Comparison of ENCODE assay signal across 1 cellular context in the genomic region with DNA sequence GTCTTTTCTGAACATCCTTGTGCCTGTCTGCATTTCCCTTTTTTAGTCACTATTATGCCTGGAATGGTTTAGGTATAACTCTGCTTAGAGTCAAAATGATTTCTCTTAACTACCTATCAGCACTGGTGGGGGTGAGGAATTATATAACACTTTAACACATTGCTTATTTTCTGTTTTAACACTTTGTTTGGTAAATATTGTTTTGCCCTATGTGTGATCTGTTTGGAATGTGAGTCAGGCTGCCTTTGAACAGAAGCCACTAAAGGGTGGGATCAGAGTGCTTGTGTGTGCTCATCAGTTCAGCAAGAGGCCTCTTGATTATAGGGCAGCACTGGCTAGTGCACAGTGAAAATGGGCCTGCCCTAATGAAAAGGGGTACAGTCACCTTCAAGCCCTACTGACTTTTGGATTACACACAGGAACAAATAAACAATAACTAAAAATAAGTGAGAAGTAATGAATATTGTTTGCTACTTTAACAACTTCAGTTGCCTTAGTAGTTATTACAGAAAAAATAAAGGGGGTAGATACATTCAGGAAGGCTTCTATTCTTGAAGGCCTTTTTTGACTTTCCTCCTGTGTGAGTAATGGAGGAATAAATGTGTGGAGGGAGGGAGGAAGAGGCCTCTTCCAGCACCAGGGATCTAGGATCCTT.
TF ChIP-seq lines count a peak whose summit lies in the region.

No MANE protein-coding gene starts in this region.

TF ChIP-seq in HepG2, 621 proteins besides CTCF, POLR2A, EP300 and RAD21 (continued from another document and continues in another):
- TF ChIP-seq NFYB (CRISPR knock-in tag; IDR thresholded peaks at IDR 0.05) (0 out of 2 replicates have a peak, but pooled peaks have one; percentile 11), ZNF235 (CRISPR knock-in tag; IDR thresholded peaks at IDR 0.05; ENCODE audit: borderline replicate concordance) (no peak), ZNF543 (CRISPR knock-in tag; IDR thresholded peaks at IDR 0.05) (no peak), ATF2 (CRISPR knock-in tag; IDR thresholded peaks at IDR 0.05) (peak; percentile 77; the same call in 1 of the 2 replicates), ZSCAN25 (CRISPR knock-in tag; IDR thresholded peaks at IDR 0.05) (no peak), SKI (IDR thresholded peaks at IDR 0.05; ENCODE audit: partially characterized antibody) (no peak), YY1 (IDR thresholded peaks at IDR 0.05; ENCODE audit: insufficient read depth, insufficient replicate concordance, low read depth, low read length) (no peak), CCDC6 (CRISPR knock-in tag; IDR thresholded peaks at IDR 0.05) (peak; percentile 76; the same call in 1 of the 2 replicates), FOXJ3 (CRISPR knock-in tag; IDR thresholded peaks at IDR 0.05; ENCODE audit: borderline replicate concordance) (peak; percentile 56; the same call in 1 of the 2 replicates), FOXM1 (CRISPR knock-in tag; IDR thresholded peaks at IDR 0.05) (no peak), KLF13 (CRISPR knock-in tag; IDR thresholded peaks at IDR 0.05) (no peak), ZNF773 (CRISPR knock-in tag; IDR thresholded peaks at IDR 0.05; ENCODE audit: borderline replicate concordance) (no peak), TBX2 (CRISPR knock-in tag; IDR thresholded peaks at IDR 0.05; ENCODE audit: borderline replicate concordance) (peak; percentile 97), MXI1 (IDR thresholded peaks at IDR 0.05; ENCODE audit: borderline replicate concordance, low read depth, low read length) (no peak; the same call in 2 of the 3 replicates), ZBTB34 (CRISPR knock-in tag; IDR thresholded peaks at IDR 0.05) (no peak), ZNF143 (CRISPR knock-in tag; IDR thresholded peaks at IDR 0.05) (no peak), ETV5 (CRISPR knock-in tag; IDR thresholded peaks at IDR 0.05; ENCODE audit: borderline replicate concordance) (peak; percentile 28; the same call in 1 of the 2 replicates), RERE (CRISPR knock-in tag; IDR thresholded peaks at IDR 0.05; ENCODE audit: low read depth) (peak; percentile 90), FOXA1 (IDR thresholded peaks at IDR 0.05) (peak; percentile 51; the same call in 1 of the 2 replicates), FOXA1 (CRISPR knock-in tag; IDR thresholded peaks at IDR 0.05) (peak; percentile 67; the same call in 1 of the 2 replicates), YEATS2 (CRISPR knock-in tag; IDR thresholded peaks at IDR 0.05; ENCODE audit: borderline replicate concordance) (peak; percentile 36; the same call in 1 of the 2 replicates), ZNF616 (CRISPR knock-in tag; IDR thresholded peaks at IDR 0.05; ENCODE audit: low read depth) (no peak), ERF (CRISPR knock-in tag; IDR thresholded peaks at IDR 0.05) (peak; percentile 62), ZFP36L1 (CRISPR knock-in tag; IDR thresholded peaks at IDR 0.05) (peak; percentile 89), TAF15 (IDR thresholded peaks at IDR 0.05; ENCODE audit: low read depth, low read length, poor library complexity, severe bottlenecking) (no peak), TEAD3 (CRISPR knock-in tag; optimal IDR thresholded peaks at IDR 0.05; ENCODE audit: borderline replicate concordance) (peak; percentile 93), SYNCRIP (IDR thresholded peaks at IDR 0.05; ENCODE audit: insufficient read depth, low read depth, low read length) (no peak), JUNB (CRISPR knock-in tag; IDR thresholded peaks at IDR 0.05; ENCODE audit: borderline replicate concordance) (peak; percentile 62; the same call in 1 of the 2 replicates), SALL2 (CRISPR knock-in tag; IDR thresholded peaks at IDR 0.05) (no peak)
- TF ChIP-seq, protein P1, sequence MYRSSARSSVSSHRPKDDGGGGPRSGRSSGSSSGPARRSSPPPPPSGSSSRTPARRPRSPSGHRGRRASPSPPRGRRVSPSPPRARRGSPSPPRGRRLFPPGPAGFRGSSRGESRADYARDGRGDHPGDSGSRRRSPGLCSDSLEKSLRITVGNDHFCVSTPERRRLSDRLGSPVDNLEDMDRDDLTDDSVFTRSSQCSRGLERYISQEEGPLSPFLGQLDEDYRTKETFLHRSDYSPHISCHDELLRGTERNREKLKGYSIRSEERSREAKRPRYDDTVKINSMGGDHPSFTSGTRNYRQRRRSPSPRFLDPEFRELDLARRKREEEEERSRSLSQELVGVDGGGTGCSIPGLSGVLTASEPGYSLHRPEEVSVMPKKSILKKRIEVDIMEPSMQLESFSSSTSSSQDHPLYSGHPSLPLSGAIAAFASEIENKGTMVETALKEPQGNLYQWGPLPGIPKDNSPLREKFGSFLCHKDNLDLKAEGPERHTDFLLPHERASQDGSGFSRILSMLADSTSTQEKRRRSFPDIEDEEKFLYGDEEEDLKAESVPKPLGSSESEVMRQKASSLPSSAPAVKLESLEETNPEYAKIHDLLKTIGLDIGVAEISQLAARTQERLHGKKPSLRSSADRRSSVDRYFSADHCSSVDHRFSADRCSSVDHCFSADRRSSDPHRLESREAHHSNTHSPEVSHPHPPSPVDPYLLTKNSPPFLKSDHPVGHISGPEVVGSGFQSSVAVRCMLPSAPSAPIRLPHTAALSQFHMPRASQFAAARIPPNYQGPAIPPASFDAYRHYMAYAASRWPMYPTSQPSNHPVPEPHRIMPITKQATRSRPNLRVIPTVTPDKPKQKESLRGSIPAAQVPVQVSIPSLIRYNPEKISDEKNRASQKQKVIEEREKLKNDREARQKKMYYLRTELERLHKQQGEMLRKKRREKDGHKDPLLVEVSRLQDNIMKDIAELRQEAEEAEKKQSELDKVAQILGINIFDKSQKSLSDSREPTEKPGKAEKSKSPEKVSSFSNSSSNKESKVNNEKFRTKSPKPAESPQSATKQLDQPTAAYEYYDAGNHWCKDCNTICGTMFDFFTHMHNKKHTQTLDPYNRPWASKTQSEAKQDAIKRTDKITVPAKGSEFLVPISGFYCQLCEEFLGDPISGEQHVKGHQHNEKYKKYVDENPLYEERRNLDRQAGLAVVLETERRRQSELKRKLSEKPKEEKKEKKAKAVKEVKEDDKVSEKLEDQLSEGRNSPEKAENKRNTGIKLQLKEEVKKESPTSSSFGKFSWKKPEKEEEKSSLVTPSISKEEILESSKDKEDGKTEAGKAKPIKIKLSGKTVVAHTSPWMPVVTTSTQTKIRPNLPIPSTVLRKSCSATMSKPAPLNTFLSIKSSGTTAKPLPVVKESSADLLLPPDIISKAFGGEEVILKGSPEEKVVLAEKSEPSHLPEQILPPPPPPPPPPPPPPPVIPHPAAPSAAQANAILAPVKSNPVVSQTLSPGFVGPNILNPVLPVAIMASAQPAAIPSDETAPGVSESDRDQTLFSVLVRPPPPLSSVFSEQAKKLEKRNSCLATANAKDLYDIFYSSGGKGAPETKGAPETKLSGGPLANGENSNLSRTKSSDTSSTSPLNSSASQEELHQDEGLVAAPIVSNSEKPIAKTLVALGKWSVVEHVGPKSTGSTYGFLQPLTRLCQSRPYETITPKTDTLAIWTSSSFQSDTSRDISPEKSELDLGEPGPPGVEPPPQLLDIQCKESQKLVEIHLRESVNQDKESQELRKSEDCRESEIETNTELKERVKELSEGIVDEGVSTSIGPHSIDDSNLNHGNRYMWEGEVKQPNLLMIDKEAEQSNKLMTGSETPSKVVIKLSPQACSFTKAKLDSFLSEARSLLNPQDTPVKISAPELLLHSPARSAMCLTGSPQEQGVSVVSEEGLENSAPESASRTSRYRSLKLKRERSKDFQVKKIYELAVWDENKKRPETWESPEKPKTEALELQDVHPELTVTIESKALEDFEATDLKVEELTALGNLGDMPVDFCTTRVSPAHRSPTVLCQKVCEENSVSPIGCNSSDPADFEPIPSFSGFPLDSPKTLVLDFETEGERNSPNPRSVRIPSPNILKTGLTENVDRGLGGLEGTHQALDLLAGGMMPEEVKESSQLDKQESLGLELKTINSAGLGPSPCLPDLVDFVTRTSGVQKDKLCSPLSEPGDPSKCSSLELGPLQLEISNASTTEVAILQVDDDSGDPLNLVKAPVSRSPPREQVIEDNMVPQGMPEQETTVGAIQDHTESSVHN (CRISPR knock-in tag; IDR thresholded peaks at IDR 0.05), result no peak
- TF ChIP-seq, protein P2, sequence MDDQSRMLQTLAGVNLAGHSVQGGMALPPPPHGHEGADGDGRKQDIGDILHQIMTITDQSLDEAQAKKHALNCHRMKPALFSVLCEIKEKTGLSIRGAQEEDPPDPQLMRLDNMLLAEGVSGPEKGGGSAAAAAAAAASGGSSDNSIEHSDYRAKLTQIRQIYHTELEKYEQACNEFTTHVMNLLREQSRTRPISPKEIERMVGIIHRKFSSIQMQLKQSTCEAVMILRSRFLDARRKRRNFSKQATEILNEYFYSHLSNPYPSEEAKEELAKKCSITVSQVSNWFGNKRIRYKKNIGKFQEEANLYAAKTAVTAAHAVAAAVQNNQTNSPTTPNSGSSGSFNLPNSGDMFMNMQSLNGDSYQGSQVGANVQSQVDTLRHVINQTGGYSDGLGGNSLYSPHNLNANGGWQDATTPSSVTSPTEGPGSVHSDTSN (CRISPR knock-in tag; IDR thresholded peaks at IDR 0.05; ENCODE audit: borderline replicate concordance), result no peak
- TF ChIP-seq, protein P3, sequence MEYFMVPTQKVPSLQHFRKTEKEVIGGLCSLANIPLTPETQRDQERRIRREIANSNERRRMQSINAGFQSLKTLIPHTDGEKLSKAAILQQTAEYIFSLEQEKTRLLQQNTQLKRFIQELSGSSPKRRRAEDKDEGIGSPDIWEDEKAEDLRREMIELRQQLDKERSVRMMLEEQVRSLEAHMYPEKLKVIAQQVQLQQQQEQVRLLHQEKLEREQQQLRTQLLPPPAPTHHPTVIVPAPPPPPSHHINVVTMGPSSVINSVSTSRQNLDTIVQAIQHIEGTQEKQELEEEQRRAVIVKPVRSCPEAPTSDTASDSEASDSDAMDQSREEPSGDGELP (IDR thresholded peaks at IDR 0.05; ENCODE audit: borderline replicate concordance, low read depth), result peak; percentile 34; the same call in 1 of the 2 replicates
- TF ChIP-seq, protein P4, sequence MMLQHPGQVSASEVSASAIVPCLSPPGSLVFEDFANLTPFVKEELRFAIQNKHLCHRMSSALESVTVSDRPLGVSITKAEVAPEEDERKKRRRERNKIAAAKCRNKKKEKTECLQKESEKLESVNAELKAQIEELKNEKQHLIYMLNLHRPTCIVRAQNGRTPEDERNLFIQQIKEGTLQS (CRISPR knock-in tag; IDR thresholded peaks at IDR 0.05), result peak; percentile 68; the same call in 1 of the 2 replicates
- TF ChIP-seq, protein P5, sequence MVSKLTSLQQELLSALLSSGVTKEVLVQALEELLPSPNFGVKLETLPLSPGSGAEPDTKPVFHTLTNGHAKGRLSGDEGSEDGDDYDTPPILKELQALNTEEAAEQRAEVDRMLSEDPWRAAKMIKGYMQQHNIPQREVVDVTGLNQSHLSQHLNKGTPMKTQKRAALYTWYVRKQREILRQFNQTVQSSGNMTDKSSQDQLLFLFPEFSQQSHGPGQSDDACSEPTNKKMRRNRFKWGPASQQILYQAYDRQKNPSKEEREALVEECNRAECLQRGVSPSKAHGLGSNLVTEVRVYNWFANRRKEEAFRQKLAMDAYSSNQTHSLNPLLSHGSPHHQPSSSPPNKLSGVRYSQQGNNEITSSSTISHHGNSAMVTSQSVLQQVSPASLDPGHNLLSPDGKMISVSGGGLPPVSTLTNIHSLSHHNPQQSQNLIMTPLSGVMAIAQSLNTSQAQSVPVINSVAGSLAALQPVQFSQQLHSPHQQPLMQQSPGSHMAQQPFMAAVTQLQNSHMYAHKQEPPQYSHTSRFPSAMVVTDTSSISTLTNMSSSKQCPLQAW (CRISPR knock-in tag; IDR thresholded peaks at IDR 0.05), result peak; percentile 85
